1 cellular context compared by ENCODE assay signal in genomic region chr5:134175874-134176522, GRCh38.
TF ChIP-seq lines count a peak whose summit lies in the region.

No MANE protein-coding gene starts in this region.

TF ChIP-seq in H1, 55 proteins besides CTCF, POLR2A, EP300 and RAD21 (continued from another document):
- TF ChIP-seq CHD7 (IDR thresholded peaks at IDR 0.05; ENCODE audit: insufficient replicate concordance, low read length) (no peak), YY1 (IDR thresholded peaks at IDR 0.05; ENCODE audit: low read depth, low read length) (no peak), TCF12 (IDR thresholded peaks at IDR 0.05; ENCODE audit: low read depth, low read length) (no peak), ASH2L (IDR thresholded peaks at IDR 0.05; ENCODE audit: low read length) (no peak), POLR2AphosphoS5 (IDR thresholded peaks at IDR 0.05; ENCODE audit: low read depth, low read length) (no peak), BCL11A (IDR thresholded peaks at IDR 0.05; ENCODE audit: low read depth in 2 of 2, low read length in 2 of 2) (no peak), ZNF274 (IDR thresholded peaks at IDR 0.05; ENCODE audit: borderline replicate concordance, extremely low read depth, low read length) (no peak), E2F6 (IDR thresholded peaks at IDR 0.05) (no peak), GABPA (IDR thresholded peaks at IDR 0.05; ENCODE audit: borderline replicate concordance, insufficient read depth, low read length) (no peak)
